28 cellular contexts compared by ENCODE assay signal in genomic region chr6:45816674-45817297, GRCh38.
DNase-seq lines count a peak whose midpoint lies in the region; ATAC-seq, FAIRE-seq and TF ChIP-seq lines count a peak whose summit lies in the region.
"Had no signal": no experiment of that assay in that cellular context is flagged by ENCODE, and none has a peak within 500 bp of the region (broad histone marks: within the 10 kb centered on the region; RNA-seq: fewer than 3 reads in every experiment).

No MANE protein-coding gene starts in this region.

- H3K27ac ChIP-seq in astrocyte (ENCODE audit: low read depth, low read length), result no peak overlapping the region
- no peak overlapping the region for H3K27ac ChIP-seq in sigmoid colon
- H3K27ac ChIP-seq: BLaER1 treated with 17β-estradiol and CSF1 and Interleukin-3, amounts not matched to agents 10 nM and 100 nM; cardiac muscle cell; dorsolateral prefrontal cortex; pancreas; upper lobe of right lung; VCaP had no signal

- TF ChIP-seq EP300 in sigmoid colon (IDR thresholded peaks at IDR 0.05), result no peak

- intact Hi-C loops in sigmoid colon (cut with DNase I), result no loop called here

- DNase-seq in NCI-H748 (lab: John Stamatoyannopoulos, UW; ENCODE audit: unreplicated experiment) (peak; percentile 37), NCI-H748 treated with DMSO at 0.1 percent for 48 hours (lab: John Stamatoyannopoulos, UW) (no peak), NCI-H526 treated with DMSO at 0.1 percent for 48 hours (lab: John Stamatoyannopoulos, UW) (peak; percentile 33), astrocyte (ENCODE audit: low read depth) (peak; percentile 12), sigmoid colon (no peak)
- no peak for DNase-seq in stimulated activated effector memory CD8-positive, alpha-beta T cell treated with anti-CD3 and anti-CD28 coated beads, Interleukin-12 subunit alpha, Interleukin-12 subunit beta, amount 100 ng/mL, for 72 hours (ENCODE audit: low spot score in 2 of 2)
- DNase-seq: 8988T; activated CD8-positive, alpha-beta T cell treated with anti-CD3 and anti-CD28 coated beads for 36 hours; activated naive CD8-positive, alpha-beta T cell treated with anti-CD3 and anti-CD28 coated beads, Interleukin-2, amount 10 ng/mL, durations not matched to agents 7 days and 5 days; activated T-cell treated with anti-CD3 and anti-CD28 coated beads, Interleukin-2, amount 50 U/mL, for 24 hours; dorsolateral prefrontal cortex; mammary epithelial cell; MV-4-11; NCI-H187 treated with DMSO at 0.1 percent for 48 hours; NCI-H446; pancreas; stimulated activated naive CD8-positive, alpha-beta T cell treated with anti-CD3 and anti-CD28 coated beads, Interleukin-15, amount 100 ng/mL, for 72 hours; T-cell; upper lobe of right lung had no signal

- H3K36me3 Mint-ChIP-seq in astrocyte (ENCODE audit: low read depth, unreplicated experiment), result no peaks in the 10 kb centered on the region
- H3K36me3 Mint-ChIP-seq in stimulated activated effector memory CD8-positive, alpha-beta T cell treated with anti-CD3 and anti-CD28 coated beads, Interleukin-12 subunit alpha, Interleukin-12 subunit beta, amount 100 ng/mL, for 72 hours, result peaks cover 4% of the 10 kb centered on the region

- TF ChIP-seq CTCF in astrocyte (IDR thresholded peaks at IDR 0.05; ENCODE audit: insufficient read depth, low read depth, low read length) (no peak), sigmoid colon (IDR thresholded peaks at IDR 0.05) (no peak)

- H3K36me3 ChIP-seq in astrocyte (ENCODE audit: insufficient read depth, low read length) (no peaks in the 10 kb centered on the region), sigmoid colon (no peaks in the 10 kb centered on the region)
- H3K36me3 ChIP-seq: BLaER1 treated with 17β-estradiol and CSF1 and Interleukin-3, amounts not matched to agents 10 nM and 100 nM; cardiac muscle cell; pancreas; upper lobe of right lung had no signal

- ATAC-seq in stimulated activated effector memory CD8-positive, alpha-beta T cell treated with anti-CD3 and anti-CD28 coated beads, Interleukin-12 subunit alpha, Interleukin-12 subunit beta, amount 100 ng/mL, for 72 hours, result no peak
- ATAC-seq in GM21576 (IDR thresholded peaks at IDR 0.05; ENCODE audit: unreplicated experiment) (no peak), HG03457 (IDR thresholded peaks at IDR 0.05; ENCODE audit: unreplicated experiment) (no peak)
- ATAC-seq: activated CD8-positive, alpha-beta T cell treated with anti-CD3 and anti-CD28 coated beads for 36 hours; K562; pancreas; stimulated activated naive CD8-positive, alpha-beta T cell treated with anti-CD3 and anti-CD28 coated beads, Interleukin-15, amount 100 ng/mL, for 72 hours; T-cell; upper lobe of right lung had no signal

- H3K27me3 ChIP-seq in astrocyte (ENCODE audit: insufficient read depth, low read length) (no peaks in the 10 kb centered on the region), sigmoid colon (no peaks in the 10 kb centered on the region)
- H3K27me3 ChIP-seq: BLaER1 treated with 17β-estradiol and CSF1 and Interleukin-3, amounts not matched to agents 10 nM and 100 nM; cardiac muscle cell; pancreas; upper lobe of right lung had no signal

- H3K27ac Mint-ChIP-seq in astrocyte (ENCODE audit: unreplicated experiment), result no peak overlapping the region
- peak overlapping the region; percentile 67 for H3K27ac Mint-ChIP-seq in stimulated activated effector memory CD8-positive, alpha-beta T cell treated with anti-CD3 and anti-CD28 coated beads, Interleukin-12 subunit alpha, Interleukin-12 subunit beta, amount 100 ng/mL, for 72 hours
- H3K27ac Mint-ChIP-seq: activated CD8-positive, alpha-beta T cell treated with anti-CD3 and anti-CD28 coated beads for 36 hours; activated naive CD8-positive, alpha-beta T cell treated with anti-CD3 and anti-CD28 coated beads, Interleukin-2, amount 10 ng/mL, durations not matched to agents 7 days and 5 days; stimulated activated naive CD8-positive, alpha-beta T cell treated with anti-CD3 and anti-CD28 coated beads, Interleukin-15, amount 100 ng/mL, for 72 hours; T-cell had no signal

- WGBS in sigmoid colon, 2 donors, result 69 to 75% methylated on average over 11 of the region's 11 CpGs

- H3K9me3 ChIP-seq in astrocyte (ENCODE audit: insufficient read depth, low read depth, low read length) (no peaks in the 10 kb centered on the region), sigmoid colon (peaks cover 0 to 3% (median 0%) of the 10 kb centered on the region in 4 donors)
- H3K9me3 ChIP-seq: pancreas, upper lobe of right lung had no signal

- no peak for TF ChIP-seq POLR2A in sigmoid colon (IDR thresholded peaks at IDR 0.05)

- H3K9me3 Mint-ChIP-seq in astrocyte (ENCODE audit: unreplicated experiment), result no peaks in the 10 kb centered on the region
- H3K9me3 Mint-ChIP-seq in stimulated activated effector memory CD8-positive, alpha-beta T cell treated with anti-CD3 and anti-CD28 coated beads, Interleukin-12 subunit alpha, Interleukin-12 subunit beta, amount 100 ng/mL, for 72 hours, result peaks cover 3% of the 10 kb centered on the region

- H3K4me3 ChIP-seq in astrocyte (ENCODE audit: insufficient read depth, low read depth, low read length) (no peak overlapping the region), sigmoid colon (no peak overlapping the region)
- H3K4me3 ChIP-seq: BLaER1 treated with 17β-estradiol and CSF1 and Interleukin-3, amounts not matched to agents 10 nM and 100 nM; cardiac muscle cell; dorsolateral prefrontal cortex; K562; pancreas; upper lobe of right lung had no signal

- H4K20me1 ChIP-seq in astrocyte (ENCODE audit: insufficient read depth, low read length), result no peaks in the 10 kb centered on the region
- H4K20me1 ChIP-seq: BLaER1 treated with 17β-estradiol and CSF1 and Interleukin-3, amounts not matched to agents 10 nM and 100 nM had no signal

- H3K4me1 ChIP-seq in astrocyte (ENCODE audit: insufficient read depth, low read length) (no peaks in the 10 kb centered on the region), sigmoid colon (peaks cover 0 to 4% (median 0%) of the 10 kb centered on the region in 4 donors)
- H3K4me1 ChIP-seq: pancreas, upper lobe of right lung had no signal

- H2AFZ ChIP-seq in astrocyte (ENCODE audit: low read depth, low read length), result no peak overlapping the region

- peaks cover 10% of the 10 kb centered on the region for H3K4me1 Mint-ChIP-seq in astrocyte (ENCODE audit: low read depth, unreplicated experiment)
- H3K4me1 Mint-ChIP-seq in stimulated activated effector memory CD8-positive, alpha-beta T cell treated with anti-CD3 and anti-CD28 coated beads, Interleukin-12 subunit alpha, Interleukin-12 subunit beta, amount 100 ng/mL, for 72 hours, result peaks cover 26% of the 10 kb centered on the region
- H3K4me1 Mint-ChIP-seq: activated naive CD8-positive, alpha-beta T cell treated with anti-CD3 and anti-CD28 coated beads, Interleukin-2, amount 10 ng/mL, durations not matched to agents 7 days and 5 days; T-cell had no signal

- H3K9ac ChIP-seq in astrocyte (ENCODE audit: low read length), result no peak overlapping the region
- H3K9ac ChIP-seq: BLaER1 treated with 17β-estradiol and CSF1 and Interleukin-3, amounts not matched to agents 10 nM and 100 nM had no signal

- no peaks in the 10 kb centered on the region for H3K79me2 ChIP-seq in astrocyte (ENCODE audit: insufficient read depth, low read length)

- no peak overlapping the region for H3K4me2 ChIP-seq in astrocyte (ENCODE audit: low read length)

- H3K27me3 Mint-ChIP-seq in astrocyte (ENCODE audit: low read depth, unreplicated experiment), result peaks cover 2% of the 10 kb centered on the region

- no peak for FAIRE-seq in astrocyte (lab: Jason Lieb, UNC)
- FAIRE-seq: D721Med, frontal cortex, GM12891, K562, pancreas had no signal

- H3K4me3 Mint-ChIP-seq in astrocyte (ENCODE audit: unreplicated experiment), result no peak overlapping the region
- no peak overlapping the region for H3K4me3 Mint-ChIP-seq in stimulated activated effector memory CD8-positive, alpha-beta T cell treated with anti-CD3 and anti-CD28 coated beads, Interleukin-12 subunit alpha, Interleukin-12 subunit beta, amount 100 ng/mL, for 72 hours
- H3K4me3 Mint-ChIP-seq: activated CD8-positive, alpha-beta T cell treated with anti-CD3 and anti-CD28 coated beads for 36 hours; activated naive CD8-positive, alpha-beta T cell treated with anti-CD3 and anti-CD28 coated beads, Interleukin-2, amount 10 ng/mL, durations not matched to agents 7 days and 5 days; activated T-cell treated with anti-CD3 and anti-CD28 coated beads, Interleukin-2, amount 50 U/mL, for 24 hours; stimulated activated naive CD8-positive, alpha-beta T cell treated with anti-CD3 and anti-CD28 coated beads, Interleukin-15, amount 100 ng/mL, for 72 hours; T-cell had no signal

Comparison
In these comparisons a context has a peak if more than half of its experiments do, and no peak if none do; other contexts are left out.
1. DNase-seq: peak in NCI-H748 (single experiment), NCI-H526 treated with DMSO at 0.1 percent for 48 hours (single experiment) and astrocyte (single experiment); none in NCI-H748 treated with DMSO at 0.1 percent for 48 hours (single experiment), stimulated activated effector memory CD8-positive, alpha-beta T cell treated with anti-CD3 and anti-CD28 coated beads, Interleukin-12 subunit alpha, Interleukin-12 subunit beta, amount 100 ng/mL, for 72 hours (0 of 2) and sigmoid colon (single experiment).